In genomic region chr3:193391902-193392301, GRCh38 we compare ENCODE assay signal across 1 cellular context.
TF ChIP-seq lines count a peak whose summit lies in the region.

No MANE protein-coding gene starts in this region.

TF ChIP-seq in GM23338, 12 proteins besides CTCF, POLR2A, EP300 and RAD21:
- TF ChIP-seq ZNF462 (CRISPR knock-in tag; IDR thresholded peaks at IDR 0.05) (no peak), JUNB (IDR thresholded peaks at IDR 0.05; ENCODE audit: unreplicated experiment) (no peak), NANOG (IDR thresholded peaks at IDR 0.05; ENCODE audit: borderline replicate concordance) (no peak), EZH2 (IDR thresholded peaks at IDR 0.05; ENCODE audit: low read depth, unreplicated experiment) (no peak), POLR2AphosphoS5 (IDR thresholded peaks at IDR 0.05; ENCODE audit: low read depth) (no peak), STAT1 (IDR thresholded peaks at IDR 0.05; ENCODE audit: unreplicated experiment) (no peak), ZNF331 (CRISPR knock-in tag; IDR thresholded peaks at IDR 0.05; ENCODE audit: low read depth) (no peak), ZNF114 (CRISPR knock-in tag; IDR thresholded peaks at IDR 0.05) (no peak), EZH2phosphoT487 (IDR thresholded peaks at IDR 0.05; ENCODE audit: unreplicated experiment) (no peak), REST (IDR thresholded peaks at IDR 0.05; ENCODE audit: unreplicated experiment) (no peak)
